12 cellular contexts compared by ENCODE assay signal in genomic region chr14:90760055-90760444, GRCh38. TPM values are rescaled to one million over a fixed set of nuclear protein-coding genes. Genes with fewer than 3 reads are reported as not detected.
DNase-seq lines count a peak whose midpoint lies in the region; ATAC-seq and TF ChIP-seq lines count a peak whose summit lies in the region.
"Had no signal": no experiment of that assay in that cellular context is flagged by ENCODE, and none has a peak within 500 bp of the region (broad histone marks: within the 10 kb centered on the region; RNA-seq: fewer than 3 reads in every experiment).

No MANE protein-coding gene starts in this region.

- H3K36me3 ChIP-seq in Karpas-422 (ENCODE audit: insufficient read depth, low read length) (no peaks in the 10 kb centered on the region), muscle layer of duodenum (ENCODE audit: control insufficient read depth in 1 of 2, insufficient read depth in 2 of 2, low read length in 2 of 2) (no peaks in the 10 kb centered on the region), tibial artery (peaks cover 0 to 10% (median 0%) of the 10 kb centered on the region in 3 donors), SK-N-SH (replicated peaks in 1 of 2; ENCODE audit: control insufficient read depth in 1 of 2, insufficient read depth in 2 of 2, low read length in 1 of 2) (peaks cover 0 to 16% of the 10 kb centered on the region in 2 experiments)
- H3K36me3 ChIP-seq: thyroid gland had no signal

- CTCF ChIA-PET in SK-N-SH (lab: Yijun Ruan, JAX): interaction anchor here (0.6 to 5.7 kb wide), 26 partner anchors 9 to 494 kb away, joined by 3 to 61 read pairs (median 5); no protein-coding TSS in a partner anchor

- H3K27me3 Mint-ChIP-seq in dendritic cell treated with granulocyte-macrophage colony-stimulating factor and Interleukin-4, amounts not matched to agents 40 ng/mL and 50 ng/mL, for 4 days: no peaks in the 10 kb centered on the region

- peaks cover 18% of the 10 kb centered on the region for H3K9me3 Mint-ChIP-seq in dendritic cell treated with granulocyte-macrophage colony-stimulating factor and Interleukin-4, amounts not matched to agents 40 ng/mL and 50 ng/mL, for 4 days

- H2AFZ ChIP-seq in Karpas-422 (ENCODE audit: low read length): peak overlapping the region; percentile 100; the same call in 1 of the 2 replicates
- H2AFZ ChIP-seq in SK-N-SH (ENCODE audit: low read depth): no peak overlapping the region

- TF ChIP-seq CTCF in tibial artery (IDR thresholded peaks at IDR 0.05): no peak
- TF ChIP-seq CTCF in SK-N-SH (IDR thresholded peaks at IDR 0.05): no peak

- H3K27ac ChIP-seq in Karpas-422 (ENCODE audit: low read length): no peak overlapping the region
- peak overlapping the region; percentile 94 for H3K27ac ChIP-seq in muscle layer of duodenum (ENCODE audit: low read length)
- H3K27ac ChIP-seq in tibial artery: peak overlapping the region; percentile 88 to 94
- H3K27ac ChIP-seq in SK-N-SH (ENCODE audit: low read depth in 2 of 2, low read length in 1 of 2): no peak overlapping the region
- H3K27ac ChIP-seq: thyroid gland had no signal

- ATAC-seq in GM19397 (IDR thresholded peaks at IDR 0.05; ENCODE audit: unreplicated experiment): no peak

- WGBS in SK-N-SH (ENCODE audit: low lambda C conversion rate): 77% methylated on average over 4 of the region's 4 CpGs

- H3K4me1 ChIP-seq in Karpas-422 (ENCODE audit: low read length): peaks cover 19% of the 10 kb centered on the region
- H3K4me1 ChIP-seq in muscle layer of duodenum (ENCODE audit: control insufficient read depth in 1 of 2, insufficient read depth in 2 of 2, low read length in 2 of 2): peaks cover 0 to 13% of the 10 kb centered on the region in 2 donors
- H3K4me1 ChIP-seq in tibial artery: peaks cover 0 to 35% (median 18%) of the 10 kb centered on the region in 4 donors
- H3K4me1 ChIP-seq in SK-N-SH (ENCODE audit: control insufficient read depth in 1 of 2, insufficient read depth in 2 of 2, low read depth in 1 of 2, low read length in 1 of 2): peaks cover 9 to 21% of the 10 kb centered on the region in 2 experiments; a peak in 3 of 4 replicates

- DNase-seq in Karpas-422 (no peak), tibial artery (no peak), SK-N-SH (no peak), NCI-H2196 (lab: John Stamatoyannopoulos, UW; ENCODE audit: unreplicated experiment) (no peak)
- DNase-seq: activated CD4-positive, alpha-beta memory T cell treated with anti-CD3 and anti-CD28 coated beads, Interleukin-2, amount 10 ng/mL, durations not matched to agents 7 days and 5 days; aorta; midbrain; thyroid gland had no signal

- intact Hi-C loops in dendritic cell treated with granulocyte-macrophage colony-stimulating factor and Interleukin-4, amounts not matched to agents 40 ng/mL and 50 ng/mL, for 4 days (cut with micrococcal nuclease): no loop called here
- intact Hi-C loops in tibial artery (cut with DNase I; ENCODE audit: low total_unique reads): no loop called here

- peak overlapping the region; percentile 84 for H3K27ac Mint-ChIP-seq in dendritic cell treated with granulocyte-macrophage colony-stimulating factor and Interleukin-4, amounts not matched to agents 40 ng/mL and 50 ng/mL, for 4 days
- H3K27ac Mint-ChIP-seq: activated CD4-positive, alpha-beta memory T cell treated with anti-CD3 and anti-CD28 coated beads, Interleukin-2, amount 10 ng/mL, durations not matched to agents 7 days and 5 days had no signal

- no peak for TF ChIP-seq RAD21 in SK-N-SH (IDR thresholded peaks at IDR 0.05; ENCODE audit: low read length)

- TF ChIP-seq EP300 in SK-N-SH (IDR thresholded peaks at IDR 0.05; ENCODE audit: borderline replicate concordance in 1 of 2, low read depth in 1 of 2, low read length in 1 of 2): no peak

- POLR2A ChIA-PET in SK-N-SH (lab: Yijun Ruan, JAX): interaction anchor here (0.6 kb wide), 1 partner anchor 386 kb away, joined by 3 read pairs; no protein-coding TSS in a partner anchor

- H3K4me3 Mint-ChIP-seq in dendritic cell treated with granulocyte-macrophage colony-stimulating factor and Interleukin-4, amounts not matched to agents 40 ng/mL and 50 ng/mL, for 4 days: no peak overlapping the region
- H3K4me3 Mint-ChIP-seq: activated CD4-positive, alpha-beta memory T cell treated with anti-CD3 and anti-CD28 coated beads, Interleukin-2, amount 10 ng/mL, durations not matched to agents 7 days and 5 days; activated T-cell treated with anti-CD3 and anti-CD28 coated beads, Interleukin-2, amount 50 U/mL, for 24 hours had no signal

- H4K20me1 ChIP-seq in Karpas-422 (ENCODE audit: insufficient read depth, low read depth, low read length) (no peaks in the 10 kb centered on the region), SK-N-SH (ENCODE audit: insufficient read depth) (no peaks in the 10 kb centered on the region)

- H3K27me3 ChIP-seq in Karpas-422 (ENCODE audit: low read length): no peaks in the 10 kb centered on the region
- no peaks in the 10 kb centered on the region for H3K27me3 ChIP-seq in muscle layer of duodenum (ENCODE audit: low read depth, low read length)
- no peaks in the 10 kb centered on the region for H3K27me3 ChIP-seq in tibial artery
- H3K27me3 ChIP-seq in SK-N-SH (ENCODE audit: insufficient read depth): no peaks in the 10 kb centered on the region
- H3K27me3 ChIP-seq: thyroid gland had no signal

- H3K9me2 ChIP-seq in Karpas-422 (replicated peaks; ENCODE audit: insufficient read depth, low read length) (no peaks in the 10 kb centered on the region), SK-N-SH (no peaks in the 10 kb centered on the region)

- H3K9ac ChIP-seq in Karpas-422 (ENCODE audit: low read length): no peak overlapping the region
- no peak overlapping the region for H3K9ac ChIP-seq in SK-N-SH

- peaks cover 3% of the 10 kb centered on the region for H3F3A ChIP-seq in SK-N-SH (replicated peaks; ENCODE audit: insufficient read depth)

- H3K4me2 ChIP-seq in Karpas-422 (ENCODE audit: low read depth, low read length, poor library complexity, severe bottlenecking) (no peak overlapping the region), SK-N-SH (no peak overlapping the region)

- H3K79me2 ChIP-seq in Karpas-422 (ENCODE audit: low read length) (no peaks in the 10 kb centered on the region), SK-N-SH (ENCODE audit: insufficient read depth) (peaks cover 4% of the 10 kb centered on the region; the same call in 1 of the 2 replicates)

- H3K36me3 Mint-ChIP-seq in dendritic cell treated with granulocyte-macrophage colony-stimulating factor and Interleukin-4, amounts not matched to agents 40 ng/mL and 50 ng/mL, for 4 days (ENCODE audit: low read depth): peaks cover 13% of the 10 kb centered on the region

- H3K9me3 ChIP-seq in Karpas-422 (ENCODE audit: low read length): peaks cover 19% of the 10 kb centered on the region
- H3K9me3 ChIP-seq in muscle layer of duodenum (ENCODE audit: control insufficient read depth in 1 of 2, low read length in 2 of 2): peaks cover 0 to 11% of the 10 kb centered on the region in 2 donors
- peaks cover 0 to 15% (median 5%) of the 10 kb centered on the region in 3 donors for H3K9me3 ChIP-seq in tibial artery
- H3K9me3 ChIP-seq in SK-N-SH: peaks cover 16% of the 10 kb centered on the region; the same call in 1 of the 2 replicates
- H3K9me3 ChIP-seq: thyroid gland had no signal

- H3K4me3 ChIP-seq in Karpas-422 (ENCODE audit: low read length) (no peak overlapping the region), muscle layer of duodenum (ENCODE audit: low read depth in 1 of 2, low read length in 2 of 2) (no peak overlapping the region), tibial artery (no peak overlapping the region), SK-N-SH (ENCODE audit: low read depth in 2 of 2, low read length in 1 of 2) (no peak overlapping the region)
- H3K4me3 ChIP-seq: thyroid gland had no signal

- H3K4me1 Mint-ChIP-seq in dendritic cell treated with granulocyte-macrophage colony-stimulating factor and Interleukin-4, amounts not matched to agents 40 ng/mL and 50 ng/mL, for 4 days (ENCODE audit: low read depth): peaks cover 44% of the 10 kb centered on the region

TF ChIP-seq in SK-N-SH, 30 proteins besides CTCF, POLR2A, EP300 and RAD21 (continues in another document):
- TF ChIP-seq RFX5 (IDR thresholded peaks at IDR 0.05; ENCODE audit: low read length) (no peak), PBX3 (IDR thresholded peaks at IDR 0.05) (no peak), GABPA (IDR thresholded peaks at IDR 0.05; ENCODE audit: low read depth) (no peak)

RNA-seq across cellular contexts. Expression of gene TTC7B, which starts 56.2 kb away (rescaled TPM):
- under 0.01 TPM in 1 of 2 replicates, not detected in the other for total RNA-seq in Karpas-422 (2014; rRNA removed; shearing (Covaris generic); ENCODE audit: low replicate concordance)
- polyA plus RNA-seq in SK-N-SH (2012; rRNA removed): 42.5 and 43.1 TPM in 2 replicates
- 36.2 and 41.2 TPM in 2 replicates for polyA plus RNA-seq in SK-N-SH (2012; cell fraction: cytosol; rRNA removed)
- 32.3 and 42.8 TPM in 2 replicates for polyA plus RNA-seq in SK-N-SH (2012; cell fraction: nucleus; rRNA removed)

Comparison
In these comparisons a context has a peak if more than half of its experiments do, and no peak if none do; other contexts are left out.
1. H3K27ac ChIP-seq: peak in muscle layer of duodenum (single experiment) and tibial artery (2 of 2); none in Karpas-422 (single experiment) and SK-N-SH (0 of 2).